In the genomic region with DNA sequence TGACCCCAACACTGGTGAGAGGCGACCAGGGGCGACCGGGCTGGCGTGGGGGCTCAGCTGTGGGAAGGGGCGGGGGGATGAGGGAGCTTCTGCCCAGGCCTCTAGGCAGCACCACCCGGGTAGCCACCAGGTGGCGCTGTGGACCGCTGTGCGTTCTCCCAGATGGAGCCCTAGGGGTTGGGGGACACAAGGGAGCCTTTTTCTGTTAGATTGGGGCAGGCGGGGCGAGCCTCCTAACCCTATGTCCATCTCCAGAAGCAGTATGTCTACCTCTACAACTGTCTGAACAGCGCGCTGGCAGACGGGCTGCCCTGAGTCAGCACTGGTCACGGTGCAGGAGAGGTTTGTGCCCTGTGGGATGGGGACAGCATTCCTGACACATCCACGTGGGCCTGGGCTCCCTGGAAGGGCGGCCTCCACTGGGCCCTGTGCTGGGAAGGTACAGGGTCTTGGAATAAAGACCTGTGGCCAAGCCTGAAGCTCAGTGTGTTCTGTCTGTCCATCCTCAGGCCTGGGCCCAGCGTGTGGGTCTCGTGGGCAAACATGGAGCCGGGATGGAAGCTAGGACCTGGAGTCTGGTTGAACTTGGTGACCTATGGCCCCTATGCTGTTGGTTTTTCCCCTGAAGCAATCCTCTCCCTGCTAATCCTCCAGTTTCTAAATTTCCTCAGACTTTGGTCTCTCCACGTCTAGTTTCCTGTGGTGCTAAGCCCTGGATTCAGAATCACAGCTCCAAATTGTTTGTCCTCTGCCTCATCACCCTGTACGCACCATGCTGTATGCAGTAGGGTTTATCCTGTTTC, we compare ENCODE assay signal across 8 cellular contexts. TPM values are rescaled to one million over a fixed set of nuclear protein-coding genes. Genes with fewer than 3 reads are reported as not detected.
DNase-seq lines count a peak whose midpoint lies in the region; ATAC-seq, FAIRE-seq and TF ChIP-seq lines count a peak whose summit lies in the region.

No MANE protein-coding gene starts in this region.

- peaks cover 0 to 4% of the 10 kb centered on the region in 2 donors for H3K27me3 ChIP-seq in naive thymus-derived CD4-positive, alpha-beta T cell (ENCODE audit: control insufficient read depth in 2 of 2, insufficient read depth in 2 of 2, low read length in 2 of 2)

- no peak overlapping the region for H3K27ac ChIP-seq in naive thymus-derived CD4-positive, alpha-beta T cell (ENCODE audit: low read depth, low read length)

- peak; percentile 88 for TF ChIP-seq CTCF in endothelial cell (IDR thresholded peaks at IDR 0.05; ENCODE audit: unreplicated experiment)

- FAIRE-seq in GM19239 (lab: Jason Lieb, UNC): peak; percentile 57

- H3K27me3 Mint-ChIP-seq in endothelial cell (ENCODE audit: unreplicated experiment): peaks cover 21% of the 10 kb centered on the region
- peaks cover 32 to 48% (median 44%) of the 10 kb centered on the region in 5 donors for H3K27me3 Mint-ChIP-seq in naive thymus-derived CD4-positive, alpha-beta T cell

- DNase-seq in AG08396 (ENCODE audit: low spot score) (peak; percentile 61), GM19239 (ENCODE audit: insufficient read length, low spot score) (no peak), NCI-H510A (lab: John Stamatoyannopoulos, UW) (peak; percentile 31), endothelial cell (ENCODE audit: low spot score) (peak; percentile 93)
- peak; percentile 23 for DNase-seq in activated CD8-positive, alpha-beta memory T cell treated with anti-CD3 and anti-CD28 coated beads, Interleukin-2, amount 50 U/mL, for 24 hours (ENCODE audit: extremely low read depth)
- peak; percentile 24 to 85 (median 63) for DNase-seq in naive thymus-derived CD4-positive, alpha-beta T cell
- peak; percentile 80 to 89 for DNase-seq in stimulated activated effector memory CD8-positive, alpha-beta T cell treated with anti-CD3 and anti-CD28 coated beads, Interleukin-12 subunit alpha, Interleukin-12 subunit beta, amount 100 ng/mL, for 72 hours (ENCODE audit: low spot score in 2 of 2)

- H3K9me3 Mint-ChIP-seq in endothelial cell (ENCODE audit: unreplicated experiment): no peaks in the 10 kb centered on the region
- no peaks in the 10 kb centered on the region for H3K9me3 Mint-ChIP-seq in naive thymus-derived CD4-positive, alpha-beta T cell
- H3K9me3 Mint-ChIP-seq in stimulated activated effector memory CD8-positive, alpha-beta T cell treated with anti-CD3 and anti-CD28 coated beads, Interleukin-12 subunit alpha, Interleukin-12 subunit beta, amount 100 ng/mL, for 72 hours: no peaks in the 10 kb centered on the region

- intact Hi-C loops in naive thymus-derived CD4-positive, alpha-beta T cell (cut with micrococcal nuclease): loop anchor here in 1 of 2 donors (2.0 to 5.0 kb wide), 2 partner anchors 104 to 299 kb away; no protein-coding TSS in a partner anchor

- CTCF ChIA-PET in naive thymus-derived CD4-positive, alpha-beta T cell (lab: Charles Lee): interaction anchor here (0.6 to 2.6 kb wide), 7 partner anchors 11 to 1011 kb away, joined by 3 to 16 read pairs (median 3); no protein-coding TSS in a partner anchor

- H3K4me3 ChIP-seq in naive thymus-derived CD4-positive, alpha-beta T cell (ENCODE audit: low read length): no peak overlapping the region

- peaks cover 18% of the 10 kb centered on the region for H3K4me1 Mint-ChIP-seq in endothelial cell (ENCODE audit: unreplicated experiment)
- peaks cover 7 to 24% (median 16%) of the 10 kb centered on the region in 7 donors for H3K4me1 Mint-ChIP-seq in naive thymus-derived CD4-positive, alpha-beta T cell
- H3K4me1 Mint-ChIP-seq in stimulated activated effector memory CD8-positive, alpha-beta T cell treated with anti-CD3 and anti-CD28 coated beads, Interleukin-12 subunit alpha, Interleukin-12 subunit beta, amount 100 ng/mL, for 72 hours: peaks cover 26% of the 10 kb centered on the region

- no peak overlapping the region for H3K4me3 Mint-ChIP-seq in endothelial cell (ENCODE audit: unreplicated experiment)
- H3K4me3 Mint-ChIP-seq in naive thymus-derived CD4-positive, alpha-beta T cell: no peak overlapping the region
- H3K4me3 Mint-ChIP-seq in stimulated activated effector memory CD8-positive, alpha-beta T cell treated with anti-CD3 and anti-CD28 coated beads, Interleukin-12 subunit alpha, Interleukin-12 subunit beta, amount 100 ng/mL, for 72 hours: no peak overlapping the region

- H3K27ac Mint-ChIP-seq in endothelial cell (ENCODE audit: unreplicated experiment): no peak overlapping the region
- no peak overlapping the region for H3K27ac Mint-ChIP-seq in naive thymus-derived CD4-positive, alpha-beta T cell
- H3K27ac Mint-ChIP-seq in stimulated activated effector memory CD8-positive, alpha-beta T cell treated with anti-CD3 and anti-CD28 coated beads, Interleukin-12 subunit alpha, Interleukin-12 subunit beta, amount 100 ng/mL, for 72 hours: no peak overlapping the region

- POLR2A ChIA-PET in naive thymus-derived CD4-positive, alpha-beta T cell (lab: Charles Lee): interaction anchor here (0.6 kb wide), 1 partner anchor 633 kb away, joined by 3 read pairs; no protein-coding TSS in a partner anchor

- H3K36me3 Mint-ChIP-seq in endothelial cell (ENCODE audit: low read depth, unreplicated experiment): peaks cover 3% of the 10 kb centered on the region
- no peaks in the 10 kb centered on the region for H3K36me3 Mint-ChIP-seq in naive thymus-derived CD4-positive, alpha-beta T cell
- no peaks in the 10 kb centered on the region for H3K36me3 Mint-ChIP-seq in stimulated activated effector memory CD8-positive, alpha-beta T cell treated with anti-CD3 and anti-CD28 coated beads, Interleukin-12 subunit alpha, Interleukin-12 subunit beta, amount 100 ng/mL, for 72 hours

- H3K36me3 ChIP-seq in naive thymus-derived CD4-positive, alpha-beta T cell (ENCODE audit: control insufficient read depth in 2 of 3, insufficient read depth in 3 of 3, low read length in 3 of 3): no peaks in the 10 kb centered on the region

- H3K4me1 ChIP-seq in naive thymus-derived CD4-positive, alpha-beta T cell (ENCODE audit: control insufficient read depth in 2 of 2, insufficient read depth in 2 of 2, low read length in 2 of 2): peaks cover 11 to 12% of the 10 kb centered on the region in 2 donors

- no peaks in the 10 kb centered on the region for H3K9me3 ChIP-seq in naive thymus-derived CD4-positive, alpha-beta T cell (ENCODE audit: control insufficient read depth in 2 of 3, low read length in 3 of 3)

- peak; percentile 71 for ATAC-seq in naive thymus-derived CD4-positive, alpha-beta T cell
- ATAC-seq in stimulated activated effector memory CD8-positive, alpha-beta T cell treated with anti-CD3 and anti-CD28 coated beads, Interleukin-12 subunit alpha, Interleukin-12 subunit beta, amount 100 ng/mL, for 72 hours: peak; percentile 64
- ATAC-seq in HG03521 (IDR thresholded peaks at IDR 0.05; ENCODE audit: unreplicated experiment): no peak

RNA-seq across cellular contexts. Expression of gene SPTLC1, which starts 23.1 kb away (rescaled TPM):
- 69.2 TPM for total RNA-seq in endothelial cell (ENCODE audit: unreplicated experiment)
- 10 to 100 TPM; 45.6 to 64.0 (median 51.0) TPM for total RNA-seq in naive thymus-derived CD4-positive, alpha-beta T cell
- polyA plus RNA-seq in naive thymus-derived CD4-positive, alpha-beta T cell: 10 to 100 TPM; 46.8 to 50.6 TPM
